In the genomic region with DNA sequence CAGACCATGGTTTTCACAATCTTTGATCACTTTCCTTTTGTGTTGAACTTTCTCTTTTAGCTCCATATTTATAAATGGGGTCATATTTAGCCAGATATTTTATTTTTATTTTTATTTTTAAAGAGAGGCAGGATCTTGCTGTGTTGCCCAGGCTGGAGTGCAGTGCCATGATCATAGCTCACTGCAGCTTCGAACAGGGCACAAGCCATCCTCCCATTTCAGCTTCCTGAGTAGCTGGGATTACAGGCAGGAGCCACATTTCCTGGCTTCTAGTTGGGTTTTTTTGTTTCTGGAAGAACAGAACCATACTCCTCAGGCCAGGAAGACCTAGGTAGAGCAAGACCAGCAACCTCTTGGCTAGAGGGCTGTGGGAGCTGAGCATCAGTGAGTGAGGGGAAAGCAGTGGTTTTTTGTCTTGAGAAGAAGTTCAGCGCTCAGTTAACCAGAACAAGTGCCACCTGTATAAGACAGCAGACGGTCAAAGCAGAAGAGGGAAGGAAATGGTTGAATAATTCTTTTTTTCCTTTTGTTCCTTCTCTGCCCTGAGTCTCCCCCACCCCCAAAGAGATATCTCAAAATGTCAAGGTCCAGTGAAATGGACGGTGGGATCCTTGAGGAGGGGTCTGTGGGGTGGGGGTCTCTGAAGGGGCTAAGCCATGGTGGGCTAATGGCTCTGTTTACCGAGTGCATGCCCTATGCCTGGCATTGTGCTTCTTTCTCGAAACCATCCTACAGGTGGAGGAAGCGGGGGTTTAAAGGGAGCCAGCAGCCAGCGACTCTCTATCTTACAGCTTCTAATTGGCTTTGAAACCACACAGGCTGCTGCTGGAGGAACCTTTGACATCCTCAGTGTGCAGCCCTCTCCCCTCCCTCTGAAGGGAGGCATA, we compare ENCODE assay signal across 11 cellular contexts.
DNase-seq lines count a peak whose midpoint lies in the region; ATAC-seq and TF ChIP-seq lines count a peak whose summit lies in the region.
"Had no signal": no experiment of that assay in that cellular context is flagged by ENCODE, and none has a peak within 500 bp of the region (broad histone marks: within the 10 kb centered on the region; RNA-seq: fewer than 3 reads in every experiment).

No MANE protein-coding gene starts in this region.

- H3K4me3 ChIP-seq in thyroid gland (replicated peaks in 1 of 3) = no peak overlapping the region
- H3K4me3 ChIP-seq: body of pancreas had no signal

- peaks cover 62% of the 10 kb centered on the region for H3K4me1 Mint-ChIP-seq in activated CD8-positive, alpha-beta memory T cell treated with anti-CD3 and anti-CD28 coated beads, Interleukin-2, amount 10 ng/mL, durations not matched to agents 7 days and 5 days
- H3K4me1 Mint-ChIP-seq in IgD-negative memory B cell = peaks cover 21 to 33% (median 30%) of the 10 kb centered on the region in 3 donors

- H3K36me3 Mint-ChIP-seq in activated CD8-positive, alpha-beta memory T cell treated with anti-CD3 and anti-CD28 coated beads, Interleukin-2, amount 10 ng/mL, durations not matched to agents 7 days and 5 days = peaks cover 30% of the 10 kb centered on the region
- peaks cover 6% of the 10 kb centered on the region for H3K36me3 Mint-ChIP-seq in IgD-negative memory B cell

- H3K27ac Mint-ChIP-seq in activated CD8-positive, alpha-beta memory T cell treated with anti-CD3 and anti-CD28 coated beads, Interleukin-2, amount 10 ng/mL, durations not matched to agents 7 days and 5 days = peak overlapping the region; percentile 79
- H3K27ac Mint-ChIP-seq in IgD-negative memory B cell = peak overlapping the region; percentile 46 to 94 (median 85)

- no peaks in the 10 kb centered on the region for H3K27me3 ChIP-seq in thyroid gland
- H3K27me3 ChIP-seq: body of pancreas had no signal

- H3K9me3 Mint-ChIP-seq in activated CD8-positive, alpha-beta memory T cell treated with anti-CD3 and anti-CD28 coated beads, Interleukin-2, amount 10 ng/mL, durations not matched to agents 7 days and 5 days (ENCODE audit: low read depth) = no peaks in the 10 kb centered on the region
- no peaks in the 10 kb centered on the region for H3K9me3 Mint-ChIP-seq in IgD-negative memory B cell
- H3K9me3 Mint-ChIP-seq: HFFc6 had no signal

- CTCF ChIA-PET in activated CD8-positive, alpha-beta memory T cell treated with anti-CD3 and anti-CD28 coated beads, Interleukin-2, amount 10 ng/mL, durations not matched to agents 7 days and 5 days (lab: Charles Lee) = interaction anchor here (0.7 to 1.9 kb wide), 6 partner anchors 9 to 109 kb away, joined by 3 to 5 read pairs (median 4); no protein-coding TSS in a partner anchor

- DNase-seq in activated CD8-positive, alpha-beta memory T cell treated with anti-CD3 and anti-CD28 coated beads, Interleukin-2, amount 10 ng/mL, durations not matched to agents 7 days and 5 days = no peak
- DNase-seq in activated CD8-positive, alpha-beta memory T cell treated with anti-CD3 and anti-CD28 coated beads for 24 hours = no peak
- DNase-seq in thyroid gland (no peak), NCI-H345 (lab: John Stamatoyannopoulos, UW) (no peak), HuH-7.5 (ENCODE audit: low spot score) (no peak)
- DNase-seq: body of pancreas; HFFc6; NK-92 treated with Interleukin-12 subunit alpha and Interleukin-12 subunit beta, amount 100 ng/mL, for 24 hours had no signal

- peak; percentile 48 for ATAC-seq in activated CD8-positive, alpha-beta memory T cell treated with anti-CD3 and anti-CD28 coated beads, Interleukin-2, amount 10 ng/mL, durations not matched to agents 7 days and 5 days
- ATAC-seq in GM21825 (IDR thresholded peaks at IDR 0.05; ENCODE audit: unreplicated experiment) = no peak
- ATAC-seq: body of pancreas had no signal

- H3K4me3 Mint-ChIP-seq in activated CD8-positive, alpha-beta memory T cell treated with anti-CD3 and anti-CD28 coated beads, Interleukin-2, amount 10 ng/mL, durations not matched to agents 7 days and 5 days = no peak overlapping the region
- H3K4me3 Mint-ChIP-seq in IgD-negative memory B cell = peak overlapping the region in 2 of 4 donors; percentile 67 to 75
- H3K4me3 Mint-ChIP-seq: HFFc6 had no signal

- 55 to 66% methylated on average over 8 of the region's 8 CpGs for WGBS in thyroid gland, 2 donors

- no peaks in the 10 kb centered on the region for H3K27me3 Mint-ChIP-seq in activated CD8-positive, alpha-beta memory T cell treated with anti-CD3 and anti-CD28 coated beads, Interleukin-2, amount 10 ng/mL, durations not matched to agents 7 days and 5 days
- no peaks in the 10 kb centered on the region for H3K27me3 Mint-ChIP-seq in IgD-negative memory B cell

- TF ChIP-seq POLR2A in thyroid gland (IDR thresholded peaks at IDR 0.05) = no peak

- H3K27ac ChIP-seq in cingulate gyrus (ENCODE audit: low read depth, low read length) (peak overlapping the region; percentile 94), thyroid gland (peak overlapping the region; percentile 75 to 88 (median 83))

- intact Hi-C loops in thyroid gland (cut with DNase I) = no loop called here

- no peaks in the 10 kb centered on the region for H3K9me3 ChIP-seq in thyroid gland
- H3K9me3 ChIP-seq: body of pancreas had no signal

- no peaks in the 10 kb centered on the region for H3K36me3 ChIP-seq in thyroid gland

- peaks cover 29 to 43% of the 10 kb centered on the region in 2 donors for H3K4me1 ChIP-seq in thyroid gland

- no peak for TF ChIP-seq CTCF in thyroid gland (IDR thresholded peaks at IDR 0.05)
